Comparison of ENCODE assay signal across 8 cellular contexts in the genomic region with DNA sequence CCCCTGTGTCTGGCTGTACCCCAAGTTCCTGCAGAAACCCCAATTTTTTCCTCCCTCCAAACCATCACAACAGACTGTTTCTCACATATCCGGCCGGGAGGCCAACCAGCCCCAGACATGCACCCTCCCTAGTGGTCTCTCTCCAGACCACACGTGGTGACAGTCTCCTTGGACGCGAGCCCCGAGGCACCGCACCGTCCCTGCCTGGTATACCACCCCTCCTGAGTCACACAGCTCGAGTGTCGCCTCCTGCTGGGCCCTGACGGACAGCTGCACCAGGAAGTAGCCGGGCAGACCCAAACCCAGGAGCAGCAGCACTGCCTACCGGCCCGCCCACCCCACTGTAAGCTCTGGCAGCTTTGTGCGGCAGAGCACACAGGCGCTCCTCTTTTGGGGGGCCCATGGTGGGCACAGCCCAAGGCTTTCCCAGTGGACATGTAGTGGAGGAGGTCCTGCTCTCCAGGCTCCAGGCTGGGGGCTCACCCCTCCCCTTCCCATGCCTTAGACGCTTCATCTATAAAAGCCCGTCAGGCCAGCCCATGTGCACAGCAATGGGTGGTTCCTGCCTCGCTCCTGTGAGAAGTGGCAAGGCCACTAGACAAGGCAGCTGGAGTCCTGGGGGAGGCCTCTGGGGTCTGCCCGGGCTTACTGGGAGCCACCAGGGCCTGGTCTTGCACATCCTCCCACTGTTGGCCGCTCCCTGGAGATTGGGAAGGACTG.
DNase-seq lines count a peak whose midpoint lies in the region; ATAC-seq and TF ChIP-seq lines count a peak whose summit lies in the region.

No MANE protein-coding gene starts in this region.

- H3K4me1 ChIP-seq in skeletal muscle tissue (ENCODE audit: control insufficient read depth in 3 of 3, insufficient read depth in 3 of 3, low read length in 3 of 3), result peaks cover 66 to 87% (median 75%) of the 10 kb centered on the region in 3 donors

- H3K36me3 Mint-ChIP-seq in CD14-positive monocyte, result peaks cover 37 to 43% of the 10 kb centered on the region in 2 donors
- H3K36me3 Mint-ChIP-seq in activated T-cell treated with anti-CD3 and anti-CD28 coated beads, Interleukin-2, amount 50 U/mL, for 24 hours (ENCODE audit: low read depth), result peaks cover 46% of the 10 kb centered on the region

- peak; percentile 69 for TF ChIP-seq CTCF in CD14-positive monocyte (IDR thresholded peaks at IDR 0.05)
- TF ChIP-seq CTCF in HFF-Myc (IDR thresholded peaks at IDR 0.05; ENCODE audit: low read depth, low read length, missing control alignments), result peak; percentile 39

- H3K9me3 ChIP-seq in skeletal muscle tissue (ENCODE audit: control insufficient read depth in 3 of 3, low read length in 3 of 3), result no peaks in the 10 kb centered on the region

- peaks cover 0 to 1% (median 0%) of the 10 kb centered on the region in 7 donors for H3K9me3 Mint-ChIP-seq in CD14-positive monocyte
- H3K9me3 Mint-ChIP-seq in activated T-cell treated with anti-CD3 and anti-CD28 coated beads, Interleukin-2, amount 50 U/mL, for 24 hours, result no peaks in the 10 kb centered on the region

- H3K27ac ChIP-seq in skeletal muscle tissue (ENCODE audit: low read depth, low read length), result peak overlapping the region; percentile 98

- H3K4me3 Mint-ChIP-seq in CD14-positive monocyte, result peak overlapping the region; percentile 62 to 98
- H3K4me3 Mint-ChIP-seq in activated T-cell treated with anti-CD3 and anti-CD28 coated beads, Interleukin-2, amount 50 U/mL, for 24 hours, result no peak overlapping the region

- DNase-seq in CD14-positive monocyte (ENCODE audit: low spot score), result peak; percentile 85
- DNase-seq in HFF-Myc (ENCODE audit: extremely low read depth, low read depth), result no peak
- peak; percentile 40 for DNase-seq in activated T-cell treated with anti-CD3 and anti-CD28 coated beads, Interleukin-2, amount 50 U/mL, for 24 hours
- peak; percentile 68 for DNase-seq in left ventricle myocardium superior
- no peak for DNase-seq in LoVo (ENCODE audit: low spot score)
- DNase-seq in NCI-H446 treated with DMSO at 0.1 percent for 48 hours (lab: John Stamatoyannopoulos, UW), result no peak
- DNase-seq in NCI-H128 (lab: John Stamatoyannopoulos, UW; ENCODE audit: unreplicated experiment), result no peak

- peaks cover 63% of the 10 kb centered on the region for H3K4me1 Mint-ChIP-seq in CD14-positive monocyte
- H3K4me1 Mint-ChIP-seq in activated T-cell treated with anti-CD3 and anti-CD28 coated beads, Interleukin-2, amount 50 U/mL, for 24 hours (ENCODE audit: low read depth), result peaks cover 52% of the 10 kb centered on the region

- ATAC-seq in left ventricle myocardium superior, result no peak

- H3K4me3 ChIP-seq in HFF-Myc (replicated peaks; ENCODE audit: low read depth, low read length) (no peak overlapping the region), skeletal muscle tissue (ENCODE audit: low read length in 3 of 3) (no peak overlapping the region)

- peaks cover 0 to 2% (median 2%) of the 10 kb centered on the region in 3 donors for H3K27me3 Mint-ChIP-seq in CD14-positive monocyte (ENCODE audit: low read depth in 3 of 3)
- no peaks in the 10 kb centered on the region for H3K27me3 Mint-ChIP-seq in activated T-cell treated with anti-CD3 and anti-CD28 coated beads, Interleukin-2, amount 50 U/mL, for 24 hours

- intact Hi-C loops in CD14-positive monocyte (cut with micrococcal nuclease), result loop anchor here (5.0 to 10.0 kb wide), 4 partner anchors 60 to 292 kb away; a partner anchor contains a TSS
- intact Hi-C loops in left ventricle myocardium superior (cut with micrococcal nuclease), result no loop called here

- peak overlapping the region; percentile 99 to 100 (median 100) for H3K27ac Mint-ChIP-seq in CD14-positive monocyte
- H3K27ac Mint-ChIP-seq in activated T-cell treated with anti-CD3 and anti-CD28 coated beads, Interleukin-2, amount 50 U/mL, for 24 hours, result peak overlapping the region; percentile 82

- H3K27me3 ChIP-seq in skeletal muscle tissue (ENCODE audit: control insufficient read depth in 3 of 3, insufficient read depth in 3 of 3, low read length in 3 of 3), result no peaks in the 10 kb centered on the region

- H3K9ac ChIP-seq in skeletal muscle tissue (ENCODE audit: low read depth in 1 of 3, low read length in 3 of 3), result peak overlapping the region; percentile 33 to 77 (median 60)

- peaks cover 7 to 17% (median 14%) of the 10 kb centered on the region in 3 donors for H3K36me3 ChIP-seq in skeletal muscle tissue (ENCODE audit: control insufficient read depth in 3 of 3, insufficient read depth in 3 of 3, low read length in 3 of 3)

Comparison
In these comparisons a context has a peak if more than half of its experiments do, and no peak if none do; other contexts are left out.
1. DNase-seq: peak in CD14-positive monocyte (single experiment), activated T-cell treated with anti-CD3 and anti-CD28 coated beads, Interleukin-2, amount 50 U/mL, for 24 hours (single experiment) and left ventricle myocardium superior (single experiment); none in HFF-Myc (single experiment), LoVo (single experiment), NCI-H446 treated with DMSO at 0.1 percent for 48 hours (single experiment) and NCI-H128 (single experiment).